ENCODE assay signal across 13 cellular contexts in the genomic region with DNA sequence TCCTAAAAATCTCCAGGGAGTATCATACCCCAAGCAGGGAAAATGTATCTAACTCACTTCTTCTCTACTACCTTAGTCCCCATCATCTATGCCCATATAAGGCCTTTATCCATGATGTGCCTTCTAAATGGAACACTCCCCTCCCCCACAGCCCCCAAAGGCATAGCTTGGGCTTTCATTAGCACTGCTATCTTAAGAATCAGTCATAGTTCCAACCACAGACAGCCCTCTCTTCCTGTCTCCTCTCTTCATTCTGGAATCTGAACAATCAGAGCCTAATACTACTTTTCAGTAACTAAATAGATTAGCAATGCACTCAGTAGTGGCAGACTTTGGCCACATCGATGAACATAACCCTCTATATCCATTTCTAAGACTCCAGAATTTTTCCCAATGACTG.
DNase-seq lines count a peak whose midpoint lies in the region; ATAC-seq, FAIRE-seq and TF ChIP-seq lines count a peak whose summit lies in the region.
"Had no signal": no experiment of that assay in that cellular context is flagged by ENCODE, and none has a peak within 500 bp of the region (broad histone marks: within the 10 kb centered on the region; RNA-seq: fewer than 3 reads in every experiment).

No MANE protein-coding gene starts in this region.

- TF ChIP-seq POLR2A in H54 (IDR thresholded peaks at IDR 0.05; ENCODE audit: low read depth, low read length): no peak

- TF ChIP-seq CTCF in AG04449 (IDR thresholded peaks at IDR 0.05; ENCODE audit: insufficient read depth, low read length, missing control alignments) (no peak), HFFc6 (IDR thresholded peaks at IDR 0.05) (no peak), brain microvascular endothelial cell (IDR thresholded peaks at IDR 0.05; ENCODE audit: low read depth, low read length, missing control alignments) (no peak), colonic mucosa (IDR thresholded peaks at IDR 0.05) (no peak)

- H3K4me3 ChIP-seq in AG04449 (ENCODE audit: low read depth, low read length) (no peak overlapping the region), brain microvascular endothelial cell (ENCODE audit: low read depth, low read length) (no peak overlapping the region), colonic mucosa (no peak overlapping the region)
- H3K4me3 ChIP-seq: stomach had no signal

- no peaks in the 10 kb centered on the region for H3K9me3 ChIP-seq in colonic mucosa
- H3K9me3 ChIP-seq: stomach had no signal

- H3K27ac ChIP-seq in brain microvascular endothelial cell (peak overlapping the region; percentile 25), colonic mucosa (no peak overlapping the region)
- H3K27ac ChIP-seq: stomach had no signal

- H3K36me3 Mint-ChIP-seq in HFFc6 (ENCODE audit: low read depth): peaks cover 6% of the 10 kb centered on the region
- no peaks in the 10 kb centered on the region for H3K36me3 Mint-ChIP-seq in activated naive CD4-positive, alpha-beta T cell treated with anti-CD3 and anti-CD28 coated beads, Interleukin-2, amount 10 ng/mL, durations not matched to agents 7 days and 5 days

- CTCF ChIA-PET in AG04449 (lab: Yijun Ruan, JAX): no interaction called here
- CTCF ChIA-PET in activated naive CD4-positive, alpha-beta T cell treated with anti-CD3 and anti-CD28 coated beads, Interleukin-2, amount 10 ng/mL, durations not matched to agents 7 days and 5 days (lab: Charles Lee): no interaction called here

- no peaks in the 10 kb centered on the region for H3K4me1 ChIP-seq in colonic mucosa
- H3K4me1 ChIP-seq: stomach had no signal

- intact Hi-C loops in colonic mucosa (cut with DNase I): no loop called here

- POLR2A ChIA-PET in AG04449 (lab: Yijun Ruan, JAX): no interaction called here

- H3K4me1 Mint-ChIP-seq in HFFc6 (ENCODE audit: low read depth): peaks cover 43% of the 10 kb centered on the region
- H3K4me1 Mint-ChIP-seq in activated naive CD4-positive, alpha-beta T cell treated with anti-CD3 and anti-CD28 coated beads, Interleukin-2, amount 10 ng/mL, durations not matched to agents 7 days and 5 days: no peaks in the 10 kb centered on the region
- H3K4me1 Mint-ChIP-seq: activated B cell treated with CpG ODN at 0.5 μM for 24 hours had no signal

- H3K9ac ChIP-seq in colonic mucosa (ENCODE audit: low read depth in 2 of 2, low read length in 2 of 2): no peak overlapping the region

- H3K27ac Mint-ChIP-seq in HFFc6: peak overlapping the region; percentile 42
- no peak overlapping the region for H3K27ac Mint-ChIP-seq in activated naive CD4-positive, alpha-beta T cell treated with anti-CD3 and anti-CD28 coated beads, Interleukin-2, amount 10 ng/mL, durations not matched to agents 7 days and 5 days
- H3K27ac Mint-ChIP-seq: activated B cell treated with CpG ODN at 0.5 μM for 24 hours; activated naive CD4-positive, alpha-beta T cell treated with anti-CD3 and anti-CD28 coated beads, Interleukin-2, amount 50 U/mL, for 72 hours had no signal

- H3K27me3 ChIP-seq in brain microvascular endothelial cell (replicated peaks) (no peaks in the 10 kb centered on the region), colonic mucosa (no peaks in the 10 kb centered on the region)
- H3K27me3 ChIP-seq: stomach had no signal

- peak overlapping the region; percentile 27 for H3K4me3 Mint-ChIP-seq in HFFc6
- no peak overlapping the region for H3K4me3 Mint-ChIP-seq in activated naive CD4-positive, alpha-beta T cell treated with anti-CD3 and anti-CD28 coated beads, Interleukin-2, amount 10 ng/mL, durations not matched to agents 7 days and 5 days
- H3K4me3 Mint-ChIP-seq: activated B cell treated with CpG ODN at 0.5 μM for 24 hours had no signal

- ATAC-seq in stimulated activated naive CD8-positive, alpha-beta T cell treated with anti-CD3 and anti-CD28 coated beads, Interleukin-15, Interleukin-2, amounts not matched to agents 100 U/mL and 50 U/mL, for 24 hours: no peak
- ATAC-seq: activated naive CD4-positive, alpha-beta T cell treated with anti-CD3 and anti-CD28 coated beads, Interleukin-2, amount 50 U/mL, for 72 hours; HepG2 had no signal

- H3K36me3 ChIP-seq in brain microvascular endothelial cell (replicated peaks) (no peaks in the 10 kb centered on the region), colonic mucosa (no peaks in the 10 kb centered on the region)
- H3K36me3 ChIP-seq: stomach had no signal

- DNase-seq in AG04449 (ENCODE audit: low read depth, low spot score) (peak; percentile 14), HFFc6 (peak; percentile 44), brain microvascular endothelial cell (peak; percentile 88), kidney glomerular epithelial cell (lab: John Stamatoyannopoulos, UW) (peak; percentile 26), H54 (ENCODE audit: insufficient read length, low spot score) (no peak), colonic mucosa (no peak)
- DNase-seq in stimulated activated naive CD8-positive, alpha-beta T cell treated with anti-CD3 and anti-CD28 coated beads, Interleukin-15, Interleukin-2, amounts not matched to agents 100 U/mL and 50 U/mL, for 24 hours: no peak
- DNase-seq in activated naive CD4-positive, alpha-beta T cell treated with anti-CD3 and anti-CD28 coated beads, Interleukin-2, amount 10 ng/mL, durations not matched to agents 7 days and 5 days: no peak
- DNase-seq: activated B cell treated with CpG ODN at 0.5 μM for 24 hours, NCI-H1092 treated with DMSO at 0.1 percent for 48 hours, stomach had no signal

- peaks cover 5% of the 10 kb centered on the region; the same call in 1 of the 2 replicates for H3K9me3 Mint-ChIP-seq in HFFc6
- no peaks in the 10 kb centered on the region for H3K9me3 Mint-ChIP-seq in activated naive CD4-positive, alpha-beta T cell treated with anti-CD3 and anti-CD28 coated beads, Interleukin-2, amount 10 ng/mL, durations not matched to agents 7 days and 5 days

- no peak for FAIRE-seq in H54 (lab: Jason Lieb, UNC)
- FAIRE-seq: HepG2 had no signal

- in situ Hi-C loops in brain microvascular endothelial cell (cut with HindIII; ENCODE audit: low pct_ligation_motif_present, low sequenced_read_pairs): no loop called here

- peaks cover 1% of the 10 kb centered on the region for H3K27me3 Mint-ChIP-seq in HFFc6 (ENCODE audit: insufficient read depth)
- no peaks in the 10 kb centered on the region for H3K27me3 Mint-ChIP-seq in activated naive CD4-positive, alpha-beta T cell treated with anti-CD3 and anti-CD28 coated beads, Interleukin-2, amount 10 ng/mL, durations not matched to agents 7 days and 5 days
- H3K27me3 Mint-ChIP-seq: activated B cell treated with CpG ODN at 0.5 μM for 24 hours had no signal

Comparison
In these comparisons a context has a peak if more than half of its experiments do, and no peak if none do; other contexts are left out.
1. DNase-seq: peak in AG04449 (single experiment), HFFc6 (single experiment), brain microvascular endothelial cell (single experiment) and kidney glomerular epithelial cell (single experiment); none in stimulated activated naive CD8-positive, alpha-beta T cell treated with anti-CD3 and anti-CD28 coated beads, Interleukin-15, Interleukin-2, amounts not matched to agents 100 U/mL and 50 U/mL, for 24 hours (single experiment), H54 (single experiment), colonic mucosa (single experiment) and activated naive CD4-positive, alpha-beta T cell treated with anti-CD3 and anti-CD28 coated beads, Interleukin-2, amount 10 ng/mL, durations not matched to agents 7 days and 5 days (single experiment).